In the genomic region with DNA sequence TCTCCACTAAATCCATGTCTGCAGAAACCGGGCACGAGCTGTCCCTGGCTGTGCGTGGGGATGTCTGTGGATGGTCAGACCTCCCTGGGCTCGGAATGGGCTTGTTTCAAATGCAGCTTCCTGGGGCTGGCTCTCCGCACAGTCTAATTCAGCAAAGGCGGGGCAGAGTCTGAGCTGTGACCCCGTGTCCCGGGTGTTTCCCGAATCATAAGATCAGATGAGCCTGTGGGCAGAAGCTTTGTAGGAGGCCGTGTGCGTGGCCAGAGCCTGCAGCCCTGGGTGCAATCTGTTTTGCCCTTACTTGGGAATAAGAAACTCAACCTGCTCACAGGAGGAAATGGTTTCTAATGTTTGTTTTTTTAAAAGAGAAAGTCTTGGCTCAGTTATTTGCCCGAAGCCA, we compare ENCODE assay signal across 1 cellular context.
TF ChIP-seq lines count a peak whose summit lies in the region.

No MANE protein-coding gene starts in this region.

TF ChIP-seq in HEK293, 187 proteins besides CTCF, POLR2A, EP300 and RAD21 (continued from another document):
- TF ChIP-seq, protein P1, sequence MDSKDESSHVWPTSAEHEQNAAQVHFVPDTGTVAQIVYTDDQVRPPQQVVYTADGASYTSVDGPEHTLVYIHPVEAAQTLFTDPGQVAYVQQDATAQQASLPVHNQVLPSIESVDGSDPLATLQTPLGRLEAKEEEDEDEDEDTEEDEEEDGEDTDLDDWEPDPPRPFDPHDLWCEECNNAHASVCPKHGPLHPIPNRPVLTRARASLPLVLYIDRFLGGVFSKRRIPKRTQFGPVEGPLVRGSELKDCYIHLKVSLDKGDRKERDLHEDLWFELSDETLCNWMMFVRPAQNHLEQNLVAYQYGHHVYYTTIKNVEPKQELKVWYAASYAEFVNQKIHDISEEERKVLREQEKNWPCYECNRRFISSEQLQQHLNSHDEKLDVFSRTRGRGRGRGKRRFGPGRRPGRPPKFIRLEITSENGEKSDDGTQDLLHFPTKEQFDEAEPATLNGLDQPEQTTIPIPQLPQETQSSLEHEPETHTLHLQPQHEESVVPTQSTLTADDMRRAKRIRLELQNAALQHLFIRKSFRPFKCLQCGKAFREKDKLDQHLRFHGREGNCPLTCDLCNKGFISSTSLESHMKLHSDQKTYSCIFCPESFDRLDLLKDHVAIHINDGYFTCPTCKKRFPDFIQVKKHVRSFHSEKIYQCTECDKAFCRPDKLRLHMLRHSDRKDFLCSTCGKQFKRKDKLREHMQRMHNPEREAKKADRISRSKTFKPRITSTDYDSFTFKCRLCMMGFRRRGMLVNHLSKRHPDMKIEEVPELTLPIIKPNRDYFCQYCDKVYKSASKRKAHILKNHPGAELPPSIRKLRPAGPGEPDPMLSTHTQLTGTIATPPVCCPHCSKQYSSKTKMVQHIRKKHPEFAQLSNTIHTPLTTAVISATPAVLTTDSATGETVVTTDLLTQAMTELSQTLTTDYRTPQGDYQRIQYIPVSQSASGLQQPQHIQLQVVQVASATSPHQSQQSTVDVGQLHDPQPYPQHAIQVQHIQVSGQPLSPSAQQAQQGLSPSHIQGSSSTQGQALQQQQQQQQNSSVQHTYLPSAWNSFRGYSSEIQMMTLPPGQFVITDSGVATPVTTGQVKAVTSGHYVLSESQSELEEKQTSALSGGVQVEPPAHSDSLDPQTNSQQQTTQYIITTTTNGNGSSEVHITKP (tag by site-specific recombination; IDR thresholded peaks at IDR 0.05): peak; percentile 38; the same call in 1 of the 2 replicates
TF ChIP-seq in HEK293: peak in this region for 1.
